8 cellular contexts compared by ENCODE assay signal in the genomic region with DNA sequence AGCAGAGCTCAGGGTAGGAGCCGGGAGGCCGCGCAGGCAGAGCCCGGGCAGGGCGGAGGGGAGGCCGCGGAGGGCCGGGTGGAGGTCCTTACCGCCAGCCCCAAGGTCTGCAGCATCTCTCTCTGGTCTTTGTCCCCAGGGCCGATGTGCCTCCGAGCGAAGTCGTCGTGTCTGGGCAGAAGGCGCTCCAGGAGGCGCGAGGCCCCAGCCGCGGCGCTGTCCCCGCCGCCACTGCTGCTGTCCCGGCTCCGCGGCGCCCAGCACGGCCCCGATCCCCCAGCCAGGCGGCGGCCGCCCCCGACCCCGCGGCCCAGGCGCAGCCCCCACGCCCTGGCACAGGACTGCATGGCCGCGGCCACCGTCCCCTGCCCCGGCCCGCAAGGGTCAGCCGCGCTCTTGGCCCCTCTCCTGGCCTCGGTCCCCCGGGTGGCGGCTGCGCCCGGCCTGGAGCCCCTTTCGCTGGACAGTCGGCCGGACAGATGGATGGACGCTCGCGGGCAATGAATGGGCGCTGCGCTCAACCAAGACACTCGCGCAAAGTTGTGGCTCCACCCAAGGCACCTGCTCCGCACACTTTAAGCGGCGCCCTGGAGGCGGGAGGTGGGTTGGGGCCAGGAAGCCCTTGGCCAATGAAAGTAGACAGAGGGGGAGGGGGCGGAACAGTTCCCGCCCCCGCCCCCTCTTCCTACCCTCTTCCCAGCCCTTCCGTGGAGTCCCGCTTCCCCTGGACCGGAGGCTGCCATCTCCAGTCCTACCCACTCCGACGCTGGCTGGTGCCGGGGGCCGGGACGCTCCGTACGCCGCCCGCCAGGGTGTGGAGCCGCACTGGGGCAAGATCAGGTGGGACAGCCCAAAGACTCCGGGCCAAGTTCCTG. TPM values are rescaled to one million over a fixed set of nuclear protein-coding genes. Genes with fewer than 3 reads are reported as not detected.
DNase-seq lines count a peak whose midpoint lies in the region; ATAC-seq and TF ChIP-seq lines count a peak whose summit lies in the region.

GLDC (minus strand) TSS at position 577 of the 875 bp plus-strand sequence; CDS start at position 347, 230 bp downstream.

- TF ChIP-seq POLR2A in Peyer's patch (IDR thresholded peaks at IDR 0.05), result no peak
- TF ChIP-seq POLR2A in sigmoid colon (IDR thresholded peaks at IDR 0.05), result no peak

- intact Hi-C loops in sigmoid colon (cut with DNase I), result loop anchor here (10.0 kb wide), 1 partner anchor 59 kb away; no protein-coding TSS in a partner anchor

- H3K36me3 ChIP-seq in Peyer's patch (no peaks in the 10 kb centered on the region), sigmoid colon (no peaks in the 10 kb centered on the region)

- peak; percentile 91 for ATAC-seq in GM19372 (IDR thresholded peaks at IDR 0.05; ENCODE audit: low read depth, unreplicated experiment)
- ATAC-seq in HG03442 (IDR thresholded peaks at IDR 0.05; ENCODE audit: unreplicated experiment), result peak; percentile 90

- TF ChIP-seq CTCF in Peyer's patch (IDR thresholded peaks at IDR 0.05), result no peak
- no peak for TF ChIP-seq CTCF in sigmoid colon (IDR thresholded peaks at IDR 0.05)

- TF ChIP-seq EP300 in sigmoid colon (IDR thresholded peaks at IDR 0.05), result no peak

- H3K4me3 ChIP-seq in Peyer's patch, result peak within 1 kb of the TSS; percentile 24 to 56 (median 52)
- H3K4me3 ChIP-seq in sigmoid colon, result peak within 1 kb of the TSS in 3 of 4 donors; percentile 35 to 46 (median 46)

- H3K27ac ChIP-seq in Peyer's patch (no peak within 1 kb of the TSS), sigmoid colon (no peak within 1 kb of the TSS)

- 3 to 6% methylated on average over 77 to 79 of the region's 79 CpGs for WGBS in sigmoid colon, 2 donors

- H3K27me3 ChIP-seq in Peyer's patch (peaks cover 0 to 12% of the 10 kb centered on the region in 2 donors), sigmoid colon (peaks cover 12 to 57% (median 40%) of the 10 kb centered on the region in 3 donors)

- DNase-seq in COLO829 (ENCODE audit: low spot score), result peak; percentile 24
- DNase-seq in Peyer's patch, result peak; percentile 34 to 69 (median 56)
- DNase-seq in anterior cingulate cortex (lab: John Stamatoyannopoulos, UW), result peak in 54 of 58 donors; percentile 4 to 81 (median 52)
- peak; percentile 69 for DNase-seq in iPS DF 4.7 (ENCODE audit: extremely low read depth, low spot score)
- no peak for DNase-seq in sigmoid colon
- no peak for DNase-seq in NK-92 (lab: John Stamatoyannopoulos, UW; ENCODE audit: unreplicated experiment)

- no peaks in the 10 kb centered on the region for H3K9me3 ChIP-seq in Peyer's patch
- H3K9me3 ChIP-seq in sigmoid colon, result no peaks in the 10 kb centered on the region

- peaks cover 3 to 15% (median 11%) of the 10 kb centered on the region in 4 donors for H3K4me1 ChIP-seq in Peyer's patch
- H3K4me1 ChIP-seq in sigmoid colon, result peaks cover 0 to 22% (median 19%) of the 10 kb centered on the region in 4 donors

RNA-seq across cellular contexts. Expression of gene GLDC, which starts in this region (rescaled TPM):
- 1 to 10 TPM in 1 of 4 donors, under 1 TPM in 1, not detected in 2; 0.27 to 2.5 TPM for total RNA-seq in Peyer's patch
- 1 to 10 TPM in 1 of 4 donors, not detected in 3; 1.2 TPM for total RNA-seq in sigmoid colon
- 1 to 10 TPM in 1 of 3 donors, under 1 TPM in 1, not detected in 1; 0.51 to 1.8 TPM for polyA plus RNA-seq in sigmoid colon

Comparison
In these comparisons a context has a peak if more than half of its experiments do, and no peak if none do; other contexts are left out.
1. DNase-seq: peak in COLO829 (single experiment), Peyer's patch (3 of 3), anterior cingulate cortex (54 of 58) and iPS DF 4.7 (single experiment); none in sigmoid colon (single experiment) and NK-92 (single experiment).